ENCODE assay signal across 12 cellular contexts in the genomic region with DNA sequence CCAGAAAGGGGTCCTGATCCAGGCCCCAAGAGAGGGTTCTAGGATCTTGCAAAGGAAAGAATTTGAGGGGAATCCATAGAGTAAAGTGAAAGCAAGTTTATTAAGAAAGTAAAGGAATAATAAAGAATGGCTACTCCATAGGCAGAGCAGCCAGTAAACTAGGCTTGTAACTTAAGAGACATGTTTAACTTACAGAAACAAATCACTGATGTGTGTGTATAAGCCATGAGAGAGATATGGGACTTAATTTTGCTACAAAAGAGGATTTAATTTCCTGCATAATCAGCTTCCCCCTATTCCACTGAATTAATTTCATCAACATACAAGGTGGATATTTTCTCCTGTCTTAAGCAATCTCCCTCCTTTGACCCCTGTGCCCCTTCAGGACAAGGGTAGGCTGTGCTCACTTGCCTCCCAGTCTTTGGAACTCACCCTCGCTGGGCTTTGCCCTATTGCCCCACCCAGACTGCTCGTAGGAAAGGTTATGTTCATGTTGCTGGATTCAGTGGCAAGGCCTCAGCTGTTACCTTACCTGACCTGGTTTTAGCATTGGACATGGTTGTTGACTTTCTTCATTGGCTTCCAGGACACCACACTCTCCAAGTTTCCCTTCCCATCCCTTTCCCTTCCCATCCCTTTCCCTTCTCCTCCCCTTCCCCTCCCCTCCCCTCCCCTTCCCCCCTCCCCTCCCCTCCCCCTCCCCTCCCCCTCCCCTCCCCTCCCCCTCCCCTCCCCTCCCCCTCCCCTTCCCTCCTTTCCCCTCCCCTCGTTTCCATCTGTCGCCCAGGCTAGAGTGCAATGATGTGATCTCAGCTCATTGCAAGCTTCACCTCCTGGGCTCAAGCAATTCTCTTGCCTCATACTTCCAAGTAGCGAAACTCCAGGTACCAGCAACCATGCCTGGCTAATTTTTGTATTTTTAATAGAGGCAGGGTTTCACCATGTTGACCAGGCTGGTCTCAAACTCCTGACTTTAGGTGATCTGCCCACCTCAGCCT. TPM values are rescaled to one million over a fixed set of nuclear protein-coding genes. Genes with fewer than 3 reads are reported as not detected.
DNase-seq lines count a peak whose midpoint lies in the region; ATAC-seq and TF ChIP-seq lines count a peak whose summit lies in the region.
"Had no signal": no experiment of that assay in that cellular context is flagged by ENCODE, and none has a peak within 500 bp of the region (broad histone marks: within the 10 kb centered on the region; RNA-seq: fewer than 3 reads in every experiment).

No MANE protein-coding gene starts in this region.

- no peak overlapping the region for H3K27ac Mint-ChIP-seq in activated naive CD8-positive, alpha-beta T cell treated with anti-CD3 and anti-CD28 coated beads, Interleukin-2, amount 50 U/mL, for 24 hours
- H3K27ac Mint-ChIP-seq in activated naive CD8-positive, alpha-beta T cell treated with anti-CD3 and anti-CD28 coated beads for 36 hours: no peak overlapping the region
- H3K27ac Mint-ChIP-seq: activated B cell treated with CpG ODN at 0.5 μM for 24 hours, memory B cell had no signal

- H3K9me3 Mint-ChIP-seq in activated naive CD8-positive, alpha-beta T cell treated with anti-CD3 and anti-CD28 coated beads, Interleukin-2, amount 50 U/mL, for 24 hours: no peaks in the 10 kb centered on the region
- no peaks in the 10 kb centered on the region for H3K9me3 Mint-ChIP-seq in activated naive CD8-positive, alpha-beta T cell treated with anti-CD3 and anti-CD28 coated beads for 36 hours
- H3K9me3 Mint-ChIP-seq: activated B cell treated with CpG ODN at 0.5 μM for 24 hours, memory B cell had no signal

- H3K4me1 ChIP-seq in colonic mucosa (no peaks in the 10 kb centered on the region), stomach (peaks cover 7 to 43% (median 23%) of the 10 kb centered on the region in 4 donors)

- no peak overlapping the region for H3K9ac ChIP-seq in colonic mucosa (ENCODE audit: low read depth in 2 of 2, low read length in 2 of 2)

- H3K27me3 Mint-ChIP-seq in activated naive CD8-positive, alpha-beta T cell treated with anti-CD3 and anti-CD28 coated beads, Interleukin-2, amount 50 U/mL, for 24 hours: no peaks in the 10 kb centered on the region
- H3K27me3 Mint-ChIP-seq in activated naive CD8-positive, alpha-beta T cell treated with anti-CD3 and anti-CD28 coated beads for 36 hours: no peaks in the 10 kb centered on the region
- H3K27me3 Mint-ChIP-seq: activated B cell treated with CpG ODN at 0.5 μM for 24 hours, memory B cell had no signal

- H3K4me3 Mint-ChIP-seq in activated naive CD8-positive, alpha-beta T cell treated with anti-CD3 and anti-CD28 coated beads, Interleukin-2, amount 50 U/mL, for 24 hours: no peak overlapping the region
- H3K4me3 Mint-ChIP-seq in activated naive CD8-positive, alpha-beta T cell treated with anti-CD3 and anti-CD28 coated beads for 36 hours: no peak overlapping the region
- H3K4me3 Mint-ChIP-seq: activated B cell treated with CpG ODN at 0.5 μM for 24 hours, memory B cell had no signal

- TF ChIP-seq CTCF in colonic mucosa (IDR thresholded peaks at IDR 0.05) (no peak), stomach (IDR thresholded peaks at IDR 0.05) (no peak)

- 49 to 71% (median 53%) methylated on average over 3 to 4 of the region's 5 CpGs for WGBS in stomach, 5 donors

- H3K9me3 ChIP-seq in colonic mucosa (no peaks in the 10 kb centered on the region), stomach (no peaks in the 10 kb centered on the region)

- H3K4me1 Mint-ChIP-seq in activated naive CD8-positive, alpha-beta T cell treated with anti-CD3 and anti-CD28 coated beads, Interleukin-2, amount 50 U/mL, for 24 hours: peaks cover 2% of the 10 kb centered on the region
- H3K4me1 Mint-ChIP-seq in activated naive CD8-positive, alpha-beta T cell treated with anti-CD3 and anti-CD28 coated beads for 36 hours: peaks cover 3% of the 10 kb centered on the region
- H3K4me1 Mint-ChIP-seq: activated B cell treated with CpG ODN at 0.5 μM for 24 hours, memory B cell had no signal

- peak; percentile 49 for ATAC-seq in activated naive CD8-positive, alpha-beta T cell treated with anti-CD3 and anti-CD28 coated beads, Interleukin-2, amount 50 U/mL, for 24 hours

- no peak for TF ChIP-seq POLR2A in stomach (IDR thresholded peaks at IDR 0.05)

- H3K36me3 ChIP-seq in colonic mucosa (no peaks in the 10 kb centered on the region), stomach (peaks cover 0 to 7% (median 0%) of the 10 kb centered on the region in 4 donors)

- intact Hi-C loops in colonic mucosa (cut with DNase I) (loop anchor here (10.0 kb wide), 1 partner anchor 307 kb away; no protein-coding TSS in a partner anchor), stomach (cut with DNase I; ENCODE audit: low total_unique reads) (loop anchor here (10.0 kb wide), 2 partner anchors 157 to 307 kb away; no protein-coding TSS in a partner anchor)

- no peak overlapping the region for H3K27ac ChIP-seq in colonic mucosa
- H3K27ac ChIP-seq in stomach: peak overlapping the region in 3 of 5 donors; percentile 6 to 26 (median 15)
- H3K27ac ChIP-seq in caudate nucleus (ENCODE audit: low read depth, low read length): no peak overlapping the region

- peaks cover 8% of the 10 kb centered on the region for H3K36me3 Mint-ChIP-seq in activated naive CD8-positive, alpha-beta T cell treated with anti-CD3 and anti-CD28 coated beads, Interleukin-2, amount 50 U/mL, for 24 hours (ENCODE audit: low read depth)
- H3K36me3 Mint-ChIP-seq in activated naive CD8-positive, alpha-beta T cell treated with anti-CD3 and anti-CD28 coated beads for 36 hours: peaks cover 2% of the 10 kb centered on the region

- DNase-seq in activated naive CD8-positive, alpha-beta T cell treated with anti-CD3 and anti-CD28 coated beads, Interleukin-2, amount 50 U/mL, for 24 hours: no peak
- DNase-seq in activated naive CD8-positive, alpha-beta T cell treated with anti-CD3 and anti-CD28 coated beads for 36 hours: no peak
- DNase-seq in NCI-H226: peak; percentile 24
- peak; percentile 54 for DNase-seq in colonic mucosa
- DNase-seq in stomach: peak; percentile 26
- no peak for DNase-seq in caudate nucleus (lab: John Stamatoyannopoulos, UW)
- DNase-seq in MV-4-11 (lab: John Stamatoyannopoulos, UW): no peak
- DNase-seq in dedifferentiated amniotic fluid mesenchymal stem cell (ENCODE audit: extremely low spot score): no peak
- DNase-seq: activated B cell treated with CpG ODN at 0.5 μM for 24 hours, GOT3, NCI-H774 had no signal

- H3K4me3 ChIP-seq in colonic mucosa (no peak overlapping the region), stomach (no peak overlapping the region)

- H3K27me3 ChIP-seq in colonic mucosa (no peaks in the 10 kb centered on the region), stomach (no peaks in the 10 kb centered on the region)

- no peak for TF ChIP-seq EP300 in stomach (IDR thresholded peaks at IDR 0.05)

RNA-seq across cellular contexts. Expression of gene TBCE, which starts 44.6 kb away (rescaled TPM):
- total RNA-seq in activated naive CD8-positive, alpha-beta T cell treated with anti-CD3 and anti-CD28 coated beads for 36 hours: 10 to 100 TPM; 23.3 to 25.4 TPM
- total RNA-seq in colonic mucosa: 10 to 100 TPM; 12.6 to 22.7 TPM
- 10 to 100 TPM in 4 of 5 donors, 1 to 10 TPM in 1; 7.1 to 43.7 (median 23.9) TPM for total RNA-seq in stomach
- 10 to 100 TPM; 19.2 to 24.0 (median 23.6) TPM for polyA plus RNA-seq in stomach

Comparison
In these comparisons a context has a peak if more than half of its experiments do, and no peak if none do; other contexts are left out.
1. DNase-seq: peak in NCI-H226 (single experiment), colonic mucosa (single experiment) and stomach (single experiment); none in activated naive CD8-positive, alpha-beta T cell treated with anti-CD3 and anti-CD28 coated beads, Interleukin-2, amount 50 U/mL, for 24 hours (single experiment), activated naive CD8-positive, alpha-beta T cell treated with anti-CD3 and anti-CD28 coated beads for 36 hours (single experiment), caudate nucleus (0 of 61), MV-4-11 (single experiment) and dedifferentiated amniotic fluid mesenchymal stem cell (single experiment).
2. H3K27ac ChIP-seq: peak in stomach (3 of 5); none in colonic mucosa (single experiment) and caudate nucleus (single experiment).